Comparison of ENCODE assay signal across 8 cellular contexts in the genomic region with DNA sequence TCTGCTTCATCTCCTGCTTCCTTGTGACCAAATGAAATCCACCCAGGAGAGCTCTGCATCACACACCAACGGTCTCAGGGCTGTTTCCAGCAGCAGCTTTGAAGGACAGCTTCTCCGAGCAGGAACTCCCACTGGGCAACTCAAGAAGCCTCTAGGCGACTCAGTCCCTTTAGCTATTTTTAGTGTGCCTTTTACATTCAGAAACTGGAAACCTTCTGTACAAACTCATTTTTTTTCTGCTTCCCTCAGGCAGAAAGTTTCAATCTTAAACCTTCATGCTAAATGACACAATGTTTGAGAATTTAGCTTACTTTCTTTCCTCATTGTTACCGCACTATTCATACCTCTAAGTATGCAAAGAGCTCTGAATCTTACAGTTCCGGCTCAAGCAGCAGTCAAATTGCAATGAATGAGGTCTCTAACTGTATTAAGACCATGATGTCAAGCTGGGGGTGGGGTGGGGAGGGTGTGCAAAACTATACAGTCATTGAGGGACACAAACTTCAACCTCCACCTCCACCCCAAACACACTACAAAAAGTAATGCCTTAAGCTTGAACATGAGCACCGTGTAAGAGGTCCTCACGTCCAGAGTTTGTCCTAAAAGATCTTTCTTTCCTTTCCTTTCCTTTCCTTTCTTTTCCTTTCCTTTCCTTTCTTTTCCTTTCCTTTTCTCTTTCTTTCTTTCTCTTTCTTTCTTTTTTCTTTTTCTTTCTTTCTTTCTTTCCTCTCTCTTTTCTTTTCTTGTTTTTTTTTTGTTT. TPM values are rescaled to one million over a fixed set of nuclear protein-coding genes. Genes with fewer than 3 reads are reported as not detected.
DNase-seq lines count a peak whose midpoint lies in the region; ATAC-seq and TF ChIP-seq lines count a peak whose summit lies in the region.

No MANE protein-coding gene starts in this region.

- BruUV-seq in Caco-2 (replicated peaks; lab: Mats Ljungman, UMichigan), result no TSS peak

- H3K4me3 Mint-ChIP-seq in activated CD8-positive, alpha-beta memory T cell treated with anti-CD3 and anti-CD28 coated beads, Interleukin-2, amount 10 ng/mL, durations not matched to agents 7 days and 5 days, result peak overlapping the region; percentile 49
- no peak overlapping the region for H3K4me3 Mint-ChIP-seq in Caco-2 (ENCODE audit: unreplicated experiment)
- no peak overlapping the region for H3K4me3 Mint-ChIP-seq in naive thymus-derived CD8-positive, alpha-beta T cell

- CTCF ChIA-PET in activated CD8-positive, alpha-beta memory T cell treated with anti-CD3 and anti-CD28 coated beads, Interleukin-2, amount 10 ng/mL, durations not matched to agents 7 days and 5 days (lab: Charles Lee), result interaction anchor here (0.6 to 2.6 kb wide), 16 partner anchors 9 to 669 kb away, joined by 3 to 22 read pairs (median 4); partner anchors contain the start of gene TARBP1
- CTCF ChIA-PET in HEK293T (lab: Yijun Ruan, JAX), result interaction anchor here (0.6 to 1.9 kb wide), 8 partner anchors 8 to 598 kb away, joined by 3 to 10 read pairs (median 4); no protein-coding TSS in a partner anchor
- CTCF ChIA-PET in Caco-2 (lab: Charles Lee), result interaction anchor here (0.6 to 1.2 kb wide), 5 partner anchors 11 to 259 kb away, joined by 3 to 6 read pairs (median 3); no protein-coding TSS in a partner anchor

- H3K4me1 ChIP-seq in OCI-LY1 (ENCODE audit: insufficient read depth, low read length, severe bottlenecking) (peaks cover 31% of the 10 kb centered on the region), Caco-2 (peaks cover 38% of the 10 kb centered on the region)

- H4K20me1 ChIP-seq in OCI-LY1 (ENCODE audit: insufficient read depth, low read length), result no peaks in the 10 kb centered on the region

- H3K9me2 ChIP-seq in OCI-LY1 (ENCODE audit: low read depth, low read length), result no peaks in the 10 kb centered on the region

- peak; percentile 68 for DNase-seq in activated CD8-positive, alpha-beta memory T cell treated with anti-CD3 and anti-CD28 coated beads, Interleukin-2, amount 10 ng/mL, durations not matched to agents 7 days and 5 days
- no peak for DNase-seq in activated CD8-positive, alpha-beta memory T cell treated with anti-CD3 and anti-CD28 coated beads, Interleukin-2, amount 50 U/mL, for 4 hours
- DNase-seq in HEK293T (ENCODE audit: extremely low spot score) (no peak), fibroblast of villous mesenchyme (ENCODE audit: low read depth) (peak; percentile 65), Caco-2 (no peak), superior temporal gyrus (ENCODE audit: extremely low spot score) (no peak)
- no peak for DNase-seq in naive thymus-derived CD8-positive, alpha-beta T cell

- no peaks in the 10 kb centered on the region for H3F3A ChIP-seq in OCI-LY1 (ENCODE audit: insufficient read depth, low read length)

- H3K4me3 ChIP-seq in OCI-LY1 (ENCODE audit: low read depth, low read length, poor library complexity, severe bottlenecking) (no peak overlapping the region), fibroblast of villous mesenchyme (ENCODE audit: low read depth, low read length) (no peak overlapping the region), Caco-2 (ENCODE audit: low read depth, low read length) (no peak overlapping the region)

- H3K27me3 Mint-ChIP-seq in activated CD8-positive, alpha-beta memory T cell treated with anti-CD3 and anti-CD28 coated beads, Interleukin-2, amount 10 ng/mL, durations not matched to agents 7 days and 5 days, result peaks cover 2% of the 10 kb centered on the region
- H3K27me3 Mint-ChIP-seq in Caco-2 (ENCODE audit: insufficient read depth, unreplicated experiment), result no peaks in the 10 kb centered on the region
- peaks cover 0 to 10% (median 0%) of the 10 kb centered on the region in 5 donors for H3K27me3 Mint-ChIP-seq in naive thymus-derived CD8-positive, alpha-beta T cell

- peaks cover 61% of the 10 kb centered on the region for H3K4me1 Mint-ChIP-seq in activated CD8-positive, alpha-beta memory T cell treated with anti-CD3 and anti-CD28 coated beads, Interleukin-2, amount 10 ng/mL, durations not matched to agents 7 days and 5 days
- H3K4me1 Mint-ChIP-seq in Caco-2 (ENCODE audit: low read depth, unreplicated experiment), result peaks cover 21% of the 10 kb centered on the region
- peaks cover 3 to 31% (median 16%) of the 10 kb centered on the region in 4 donors for H3K4me1 Mint-ChIP-seq in naive thymus-derived CD8-positive, alpha-beta T cell

- ATAC-seq in activated CD8-positive, alpha-beta memory T cell treated with anti-CD3 and anti-CD28 coated beads, Interleukin-2, amount 10 ng/mL, durations not matched to agents 7 days and 5 days, result peak; percentile 63
- no peak for ATAC-seq in naive thymus-derived CD8-positive, alpha-beta T cell

- intact Hi-C loops in Caco-2 (cut with micrococcal nuclease; ENCODE audit: unreplicated experiment), result loop anchor here (10.0 kb wide), 1 partner anchor 379 kb away; no protein-coding TSS in a partner anchor

- POLR2A ChIA-PET in HEK293T (lab: Yijun Ruan, JAX), result interaction anchor here (0.6 to 1.7 kb wide), 11 partner anchors 14 to 588 kb away, joined by 3 to 6 read pairs (median 4); partner anchors contain the start of genes COA6 and IRF2BP2
- POLR2A ChIA-PET in Caco-2 (lab: Charles Lee), result interaction anchor here (0.7 kb wide), 1 partner anchor 229 kb away, joined by 4 read pairs; no protein-coding TSS in a partner anchor
- POLR2A ChIA-PET in naive thymus-derived CD8-positive, alpha-beta T cell (lab: Charles Lee), result no interaction called here

- H3K27me3 ChIP-seq in OCI-LY1 (ENCODE audit: insufficient read depth, low read length) (no peaks in the 10 kb centered on the region), Caco-2 (replicated peaks; ENCODE audit: control insufficient read depth, insufficient read depth, low read length) (no peaks in the 10 kb centered on the region)

- TF ChIP-seq CTCF in OCI-LY1 (IDR thresholded peaks at IDR 0.05; ENCODE audit: low read length), result no peak
- TF ChIP-seq CTCF in fibroblast of villous mesenchyme (IDR thresholded peaks at IDR 0.05; ENCODE audit: insufficient read depth, low read depth, low read length), result no peak
- no peak for TF ChIP-seq CTCF in Caco-2 (IDR thresholded peaks at IDR 0.05; ENCODE audit: insufficient read depth in 1 of 2, low read depth in 1 of 2, low read length in 1 of 2, severe bottlenecking in 1 of 2, unreplicated experiment in 1 of 2)

- no peaks in the 10 kb centered on the region for H3K9me3 Mint-ChIP-seq in activated CD8-positive, alpha-beta memory T cell treated with anti-CD3 and anti-CD28 coated beads, Interleukin-2, amount 10 ng/mL, durations not matched to agents 7 days and 5 days (ENCODE audit: low read depth)
- no peaks in the 10 kb centered on the region for H3K9me3 Mint-ChIP-seq in Caco-2 (ENCODE audit: unreplicated experiment)
- H3K9me3 Mint-ChIP-seq in naive thymus-derived CD8-positive, alpha-beta T cell, result no peaks in the 10 kb centered on the region

- H2AFZ ChIP-seq in OCI-LY1 (ENCODE audit: low read length), result peak overlapping the region; percentile 81; the same call in 1 of the 2 replicates

- no peaks in the 10 kb centered on the region for H3K36me3 ChIP-seq in OCI-LY1 (ENCODE audit: insufficient read depth, low read length)
- H3K36me3 ChIP-seq in Caco-2 (ENCODE audit: control insufficient read depth, insufficient read depth, low read length), result no peaks in the 10 kb centered on the region

- peak overlapping the region; percentile 52 for H3K4me2 ChIP-seq in OCI-LY1 (ENCODE audit: low read length)

- H3K79me2 ChIP-seq in OCI-LY1 (ENCODE audit: insufficient read depth, low read length), result no peaks in the 10 kb centered on the region

- H3K9me3 ChIP-seq in OCI-LY1 (ENCODE audit: low read length), result no peaks in the 10 kb centered on the region
- H3K9me3 ChIP-seq in Caco-2, result no peaks in the 10 kb centered on the region

- no peaks in the 10 kb centered on the region for H3K36me3 Mint-ChIP-seq in activated CD8-positive, alpha-beta memory T cell treated with anti-CD3 and anti-CD28 coated beads, Interleukin-2, amount 10 ng/mL, durations not matched to agents 7 days and 5 days
- peaks cover 8% of the 10 kb centered on the region for H3K36me3 Mint-ChIP-seq in Caco-2 (ENCODE audit: insufficient read depth, unreplicated experiment)
- no peaks in the 10 kb centered on the region for H3K36me3 Mint-ChIP-seq in naive thymus-derived CD8-positive, alpha-beta T cell

- H3K27ac ChIP-seq in OCI-LY1 (ENCODE audit: low read depth, low read length, poor library complexity, severe bottlenecking), result peak overlapping the region; percentile 48

- peak overlapping the region; percentile 82 for H3K27ac Mint-ChIP-seq in activated CD8-positive, alpha-beta memory T cell treated with anti-CD3 and anti-CD28 coated beads, Interleukin-2, amount 10 ng/mL, durations not matched to agents 7 days and 5 days
- no peak overlapping the region for H3K27ac Mint-ChIP-seq in Caco-2 (ENCODE audit: unreplicated experiment)
- H3K27ac Mint-ChIP-seq in naive thymus-derived CD8-positive, alpha-beta T cell, result no peak overlapping the region

- H3K9ac ChIP-seq in OCI-LY1 (ENCODE audit: low read length), result peak overlapping the region; percentile 33; the same call in 1 of the 2 replicates

TF ChIP-seq in HEK293T, 16 proteins besides CTCF, POLR2A, EP300 and RAD21:
- TF ChIP-seq TARDBP (IDR thresholded peaks at IDR 0.05) (no peak), ZNF384 (IDR thresholded peaks at IDR 0.05) (peak; percentile 93), HDGF (IDR thresholded peaks at IDR 0.05; ENCODE audit: borderline replicate concordance) (0 out of 2 replicates have a peak, but pooled peaks have one; percentile 16)
- TF ChIP-seq, protein P1, sequence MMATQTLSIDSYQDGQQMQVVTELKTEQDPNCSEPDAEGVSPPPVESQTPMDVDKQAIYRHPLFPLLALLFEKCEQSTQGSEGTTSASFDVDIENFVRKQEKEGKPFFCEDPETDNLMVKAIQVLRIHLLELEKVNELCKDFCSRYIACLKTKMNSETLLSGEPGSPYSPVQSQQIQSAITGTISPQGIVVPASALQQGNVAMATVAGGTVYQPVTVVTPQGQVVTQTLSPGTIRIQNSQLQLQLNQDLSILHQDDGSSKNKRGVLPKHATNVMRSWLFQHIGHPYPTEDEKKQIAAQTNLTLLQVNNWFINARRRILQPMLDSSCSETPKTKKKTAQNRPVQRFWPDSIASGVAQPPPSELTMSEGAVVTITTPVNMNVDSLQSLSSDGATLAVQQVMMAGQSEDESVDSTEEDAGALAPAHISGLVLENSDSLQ (IDR thresholded peaks at IDR 0.05), result peak; percentile 58

RNA-seq across cellular contexts. Expression of gene TARBP1, which starts 16.4 kb away (rescaled TPM):
- 10 to 100 TPM; 40.0 to 44.9 TPM for total RNA-seq in activated CD8-positive, alpha-beta memory T cell treated with anti-CD3 and anti-CD28 coated beads, Interleukin-2, amount 10 ng/mL, durations not matched to agents 7 days and 5 days
- total RNA-seq in fibroblast of villous mesenchyme (17.7 and 20.3 TPM in 2 replicates), Caco-2 (2022) (33.8 and 37.0 TPM in 2 replicates)
- 10 to 100 TPM; 54.7 to 61.1 TPM for total RNA-seq in naive thymus-derived CD8-positive, alpha-beta T cell
- polyA plus RNA-seq in naive thymus-derived CD8-positive, alpha-beta T cell, result 10 to 100 TPM; 12.8 to 15.6 (median 13.2) TPM

Comparison
In these comparisons a context has a peak if more than half of its experiments do, and no peak if none do; other contexts are left out.
1. DNase-seq: peak in activated CD8-positive, alpha-beta memory T cell treated with anti-CD3 and anti-CD28 coated beads, Interleukin-2, amount 10 ng/mL, durations not matched to agents 7 days and 5 days (single experiment) and fibroblast of villous mesenchyme (single experiment); none in activated CD8-positive, alpha-beta memory T cell treated with anti-CD3 and anti-CD28 coated beads, Interleukin-2, amount 50 U/mL, for 4 hours (single experiment), HEK293T (single experiment), Caco-2 (0 of 2), naive thymus-derived CD8-positive, alpha-beta T cell (0 of 10) and superior temporal gyrus (single experiment).